ENCODE assay signal across 8 cellular contexts in genomic region chr7:75727881-75728592, GRCh38. TPM values are rescaled to one million over a fixed set of nuclear protein-coding genes. Genes with fewer than 3 reads are reported as not detected.
A peak's percentile ranks its signal among the peaks of the same experiment; 100 is the strongest.
DNase-seq lines count a peak whose midpoint lies in the region; ATAC-seq and TF ChIP-seq lines count a peak whose summit lies in the region.

No MANE protein-coding gene starts in this region.

- DNase-seq in WTC11 (ENCODE audit: low spot score) (no peak), left cardiac atrium (peak; percentile 40)
- DNase-seq in stimulated activated naive CD8-positive, alpha-beta T cell treated with anti-CD3 and anti-CD28 coated beads, Interleukin-15, Interleukin-2, amounts not matched to agents 100 U/mL and 50 U/mL, for 24 hours: peak; percentile 20
- DNase-seq in stimulated activated naive CD4-positive, alpha-beta T cell (lab: John Stamatoyannopoulos, UW): no peak

- peak overlapping the region; percentile 89 for H2AFZ ChIP-seq in ACC112 (ENCODE audit: low read length, unreplicated experiment)

- H3K9me3 ChIP-seq in HUES48 (ENCODE audit: control insufficient read depth, insufficient read depth, low read length): no peaks in the 10 kb centered on the region

- H3K36me3 Mint-ChIP-seq in WTC11: no peaks in the 10 kb centered on the region

- CTCF ChIA-PET in WTC11 (lab: Charles Lee): interaction anchor here (0.9 to 1.1 kb wide), 2 partner anchors 12 to 15 kb away, joined by 3 to 7 read pairs; no protein-coding TSS in a partner anchor

- H3K36me3 ChIP-seq in ACC112 (ENCODE audit: insufficient read depth, low read length) (no peaks in the 10 kb centered on the region), HUES48 (ENCODE audit: control insufficient read depth, insufficient read depth, low read length) (no peaks in the 10 kb centered on the region)

- H3K9me3 Mint-ChIP-seq in WTC11: no peaks in the 10 kb centered on the region

- intact Hi-C loops in left cardiac atrium (cut with DNase I): no loop called here

- no peaks in the 10 kb centered on the region for H3K79me2 ChIP-seq in ACC112 (ENCODE audit: control insufficient read depth, insufficient read depth, low read length, unreplicated experiment)

- H3K9ac ChIP-seq in HUES48 (ENCODE audit: low read depth, low read length): no peak overlapping the region

- H3K27ac ChIP-seq in ACC112 (ENCODE audit: low read depth, low read length) (no peak overlapping the region), HUES48 (ENCODE audit: low read depth, low read length) (peak overlapping the region; percentile 40)

- no peak overlapping the region for H3K4me3 ChIP-seq in ACC112 (ENCODE audit: low read depth, low read length)
- no peak overlapping the region for H3K4me3 ChIP-seq in HUES48 (ENCODE audit: low read depth, low read length)

- H3K4me3 Mint-ChIP-seq in WTC11: no peak overlapping the region

- POLR2A ChIA-PET in WTC11 (lab: Charles Lee): interaction anchor here (0.6 kb wide), 1 partner anchor 26 kb away, joined by 4 read pairs; no protein-coding TSS in a partner anchor

- H3K27me3 Mint-ChIP-seq in WTC11 (ENCODE audit: low read depth): no peaks in the 10 kb centered on the region; the same call in 1 of the 2 replicates

- no peak for TF ChIP-seq CTCF in WTC11 (IDR thresholded peaks at IDR 0.05)

- peaks cover 17% of the 10 kb centered on the region for H3K4me1 ChIP-seq in ACC112 (ENCODE audit: control insufficient read depth, insufficient read depth, low read length, unreplicated experiment)
- peaks cover 9% of the 10 kb centered on the region; the same call in 1 of the 2 replicates for H3K4me1 ChIP-seq in HUES48 (ENCODE audit: control insufficient read depth, insufficient read depth, low read length)

- H3K27me3 ChIP-seq in ACC112 (ENCODE audit: insufficient read depth, low read length) (no peaks in the 10 kb centered on the region), HUES48 (ENCODE audit: control insufficient read depth, insufficient read depth, low read length) (no peaks in the 10 kb centered on the region)

- ATAC-seq in WTC11: peak; percentile 80
- peak; percentile 58 to 79 for ATAC-seq in left cardiac atrium
- peak; percentile 50 for ATAC-seq in stimulated activated naive CD8-positive, alpha-beta T cell treated with anti-CD3 and anti-CD28 coated beads, Interleukin-15, Interleukin-2, amounts not matched to agents 100 U/mL and 50 U/mL, for 24 hours
- ATAC-seq in HG03135 (IDR thresholded peaks at IDR 0.05; ENCODE audit: unreplicated experiment): no peak
- no peak for ATAC-seq in GM18868 (IDR thresholded peaks at IDR 0.05; ENCODE audit: unreplicated experiment)

- peaks cover 27% of the 10 kb centered on the region for H3K4me1 Mint-ChIP-seq in WTC11

- H3K27ac Mint-ChIP-seq in WTC11: peak overlapping the region; percentile 83; the same call in 1 of the 2 replicates

TF ChIP-seq in WTC11, 78 proteins besides CTCF, POLR2A, EP300 and RAD21:
- TF ChIP-seq, protein P1, sequence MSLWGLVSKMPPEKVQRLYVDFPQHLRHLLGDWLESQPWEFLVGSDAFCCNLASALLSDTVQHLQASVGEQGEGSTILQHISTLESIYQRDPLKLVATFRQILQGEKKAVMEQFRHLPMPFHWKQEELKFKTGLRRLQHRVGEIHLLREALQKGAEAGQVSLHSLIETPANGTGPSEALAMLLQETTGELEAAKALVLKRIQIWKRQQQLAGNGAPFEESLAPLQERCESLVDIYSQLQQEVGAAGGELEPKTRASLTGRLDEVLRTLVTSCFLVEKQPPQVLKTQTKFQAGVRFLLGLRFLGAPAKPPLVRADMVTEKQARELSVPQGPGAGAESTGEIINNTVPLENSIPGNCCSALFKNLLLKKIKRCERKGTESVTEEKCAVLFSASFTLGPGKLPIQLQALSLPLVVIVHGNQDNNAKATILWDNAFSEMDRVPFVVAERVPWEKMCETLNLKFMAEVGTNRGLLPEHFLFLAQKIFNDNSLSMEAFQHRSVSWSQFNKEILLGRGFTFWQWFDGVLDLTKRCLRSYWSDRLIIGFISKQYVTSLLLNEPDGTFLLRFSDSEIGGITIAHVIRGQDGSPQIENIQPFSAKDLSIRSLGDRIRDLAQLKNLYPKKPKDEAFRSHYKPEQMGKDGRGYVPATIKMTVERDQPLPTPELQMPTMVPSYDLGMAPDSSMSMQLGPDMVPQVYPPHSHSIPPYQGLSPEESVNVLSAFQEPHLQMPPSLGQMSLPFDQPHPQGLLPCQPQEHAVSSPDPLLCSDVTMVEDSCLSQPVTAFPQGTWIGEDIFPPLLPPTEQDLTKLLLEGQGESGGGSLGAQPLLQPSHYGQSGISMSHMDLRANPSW (CRISPR knock-in tag; conservative IDR thresholded peaks at IDR 0.05; ENCODE audit: low read depth): no peak
- no peak for TF ChIP-seq PRRX2 (CRISPR knock-in tag; IDR thresholded peaks at IDR 0.05)
- TF ChIP-seq NFATC4 (CRISPR knock-in tag; IDR thresholded peaks at IDR 0.05): no peak
- no peak for TF ChIP-seq ETV6 (CRISPR knock-in tag; IDR thresholded peaks at IDR 0.05)
- no peak for TF ChIP-seq GRHL2 (CRISPR knock-in tag; IDR thresholded peaks at IDR 0.05; ENCODE audit: insufficient replicate concordance, severe bottlenecking)
- no peak for TF ChIP-seq NR1H2 (CRISPR knock-in tag; IDR thresholded peaks at IDR 0.05)
- TF ChIP-seq, protein P2, sequence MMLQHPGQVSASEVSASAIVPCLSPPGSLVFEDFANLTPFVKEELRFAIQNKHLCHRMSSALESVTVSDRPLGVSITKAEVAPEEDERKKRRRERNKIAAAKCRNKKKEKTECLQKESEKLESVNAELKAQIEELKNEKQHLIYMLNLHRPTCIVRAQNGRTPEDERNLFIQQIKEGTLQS (CRISPR knock-in tag; conservative IDR thresholded peaks at IDR 0.05): no peak
- TF ChIP-seq JAZF1 (CRISPR knock-in tag; IDR thresholded peaks at IDR 0.05): no peak

RNA-seq across cellular contexts. Expression of gene HIP1, which starts 10.7 kb away (rescaled TPM):
- total RNA-seq in WTC11 (2021) (75.8 to 86.3 TPM (median 85.0 TPM) in 3 replicates), left cardiac atrium (10 to 100 TPM; 15.1 to 15.5 TPM)

RNA-seq across cellular contexts. Expression of gene CCL26, which starts 44.0 kb away (rescaled TPM):
- total RNA-seq in WTC11 (2021) (9.8 to 19.5 TPM (median 18.5 TPM) in 3 replicates), left cardiac atrium (1 to 10 TPM in 1 of 2 donors, under 1 TPM in 1; 0.47 to 3.2 TPM)

Comparison
In these comparisons a context has a peak if more than half of its experiments do, and no peak if none do; other contexts are left out.
1. ATAC-seq: peak in WTC11 (single experiment), left cardiac atrium (2 of 2) and stimulated activated naive CD8-positive, alpha-beta T cell treated with anti-CD3 and anti-CD28 coated beads, Interleukin-15, Interleukin-2, amounts not matched to agents 100 U/mL and 50 U/mL, for 24 hours (single experiment); none in HG03135 (single experiment) and GM18868 (single experiment).
2. DNase-seq: peak in left cardiac atrium (single experiment) and stimulated activated naive CD8-positive, alpha-beta T cell treated with anti-CD3 and anti-CD28 coated beads, Interleukin-15, Interleukin-2, amounts not matched to agents 100 U/mL and 50 U/mL, for 24 hours (single experiment); none in WTC11 (single experiment) and stimulated activated naive CD4-positive, alpha-beta T cell (0 of 6).